ENCODE assay signal across 1 cellular context in genomic region chr14:54774824-54775223, GRCh38.
TF ChIP-seq lines count a peak whose summit lies in the region.

No MANE protein-coding gene starts in this region.

TF ChIP-seq in SK-N-SH treated with all-trans-retinoic acid at 6 μM for 48 hours, 23 proteins besides CTCF, POLR2A, EP300 and RAD21 (continued from another document):
- TF ChIP-seq PATZ1 (CRISPR knock-in tag; IDR thresholded peaks at IDR 0.05; ENCODE audit: borderline replicate concordance) (no peak), SNAI2 (CRISPR knock-in tag; IDR thresholded peaks at IDR 0.05) (no peak), PPARA (CRISPR knock-in tag; IDR thresholded peaks at IDR 0.05; ENCODE audit: borderline replicate concordance) (no peak)
TF ChIP-seq in SK-N-SH treated with all-trans-retinoic acid at 6 μM for 48 hours: peak in this region for 0.
